In the genomic region with DNA sequence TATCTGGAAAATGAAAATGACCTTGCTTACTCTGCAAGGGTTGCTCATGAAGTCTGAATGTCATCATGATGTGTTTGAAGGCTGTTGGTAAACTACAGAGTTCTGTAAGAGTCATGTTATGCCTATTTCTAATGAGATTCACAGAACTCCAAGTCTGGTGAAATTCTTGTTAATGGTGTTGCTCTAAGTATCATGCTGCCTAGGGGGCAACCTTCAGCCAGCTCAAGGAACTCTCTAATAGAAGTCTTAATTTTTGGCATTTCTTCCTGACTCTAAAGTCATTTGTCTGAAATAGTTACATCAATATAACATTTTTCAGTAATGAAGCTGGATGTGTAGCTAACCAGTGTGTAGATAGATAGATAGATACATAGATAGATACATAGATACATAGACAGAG, we compare ENCODE assay signal across 24 cellular contexts.
DNase-seq lines count a peak whose midpoint lies in the region; TF ChIP-seq lines count a peak whose summit lies in the region.
"Had no signal": no experiment of that assay in that cellular context is flagged by ENCODE, and none has a peak within 500 bp of the region (broad histone marks: within the 10 kb centered on the region; RNA-seq: fewer than 3 reads in every experiment).

No MANE protein-coding gene starts in this region.

- H3K36me3 ChIP-seq in A673 (ENCODE audit: insufficient read depth, low read length, poor library complexity, severe bottlenecking) (no peaks in the 10 kb centered on the region), brain microvascular endothelial cell (replicated peaks) (no peaks in the 10 kb centered on the region), osteoblast (ENCODE audit: insufficient read depth, low read length) (no peaks in the 10 kb centered on the region), adrenal gland (replicated peaks in 1 of 2) (no peaks in the 10 kb centered on the region)
- H3K36me3 ChIP-seq in effector memory CD4-positive, alpha-beta T cell (ENCODE audit: control insufficient read depth, insufficient read depth, low read length), result no peaks in the 10 kb centered on the region
- H3K36me3 ChIP-seq: BLaER1, gastrocnemius medialis had no signal

- H3K4me3 ChIP-seq in A673 (ENCODE audit: low read depth, low read length, poor library complexity, severe bottlenecking) (no peak overlapping the region), brain microvascular endothelial cell (ENCODE audit: low read depth, low read length) (no peak overlapping the region), osteoblast (ENCODE audit: insufficient read depth, low read length) (peak overlapping the region; percentile 15), adrenal gland (no peak overlapping the region)
- no peak overlapping the region for H3K4me3 ChIP-seq in effector memory CD4-positive, alpha-beta T cell (ENCODE audit: insufficient read depth, low read depth, low read length, poor library complexity, severe bottlenecking)
- H3K4me3 ChIP-seq: BLaER1, dorsolateral prefrontal cortex, gastrocnemius medialis, psoas muscle, smooth muscle cell had no signal

- H3K4me1 ChIP-seq in A673 (ENCODE audit: insufficient read depth, low read length, poor library complexity, severe bottlenecking), result no peaks in the 10 kb centered on the region
- peaks cover 6% of the 10 kb centered on the region for H3K4me1 ChIP-seq in osteoblast (ENCODE audit: insufficient read depth, low read length)
- H3K4me1 ChIP-seq in adrenal gland (replicated peaks in 1 of 2), result no peaks in the 10 kb centered on the region
- H3K4me1 ChIP-seq in effector memory CD4-positive, alpha-beta T cell (ENCODE audit: control insufficient read depth, insufficient read depth, low read length, poor library complexity, severe bottlenecking), result no peaks in the 10 kb centered on the region
- H3K4me1 ChIP-seq: BLaER1, Caco-2, gastrocnemius medialis, psoas muscle had no signal

- intact Hi-C loops in A673 (cut with micrococcal nuclease; ENCODE audit: unreplicated experiment) (no loop called here), adrenal gland (cut with DNase I) (no loop called here)

- in situ Hi-C loops in brain microvascular endothelial cell (cut with HindIII; ENCODE audit: low pct_ligation_motif_present, low sequenced_read_pairs), result no loop called here

- no peaks in the 10 kb centered on the region for H3K79me2 ChIP-seq in osteoblast (ENCODE audit: insufficient read depth, low read length)

- H3K27me3 ChIP-seq in A673 (replicated peaks; ENCODE audit: insufficient read depth, low read depth, low read length, poor library complexity), result no peaks in the 10 kb centered on the region
- no peaks in the 10 kb centered on the region for H3K27me3 ChIP-seq in brain microvascular endothelial cell (replicated peaks)
- no peaks in the 10 kb centered on the region for H3K27me3 ChIP-seq in osteoblast (ENCODE audit: insufficient read depth, low read length)
- H3K27me3 ChIP-seq in adrenal gland, result no peaks in the 10 kb centered on the region
- no peaks in the 10 kb centered on the region for H3K27me3 ChIP-seq in effector memory CD4-positive, alpha-beta T cell (replicated peaks; ENCODE audit: control insufficient read depth, insufficient read depth, low read length, poor library complexity, severe bottlenecking)
- H3K27me3 ChIP-seq: BLaER1, dorsolateral prefrontal cortex, gastrocnemius medialis had no signal

- CTCF ChIA-PET in A673 (lab: Charles Lee), result no interaction called here

- no peak overlapping the region for H2AFZ ChIP-seq in osteoblast (ENCODE audit: low read length)

- POLR2A ChIA-PET in A673 (lab: Charles Lee; ENCODE audit: low non-redundant PET), result interaction anchor here (0.6 kb wide), 1 partner anchor 789 kb away, joined by 4 read pairs; no protein-coding TSS in a partner anchor

- TF ChIP-seq CTCF in A673 (conservative IDR thresholded peaks at IDR 0.05; ENCODE audit: low read depth, low read length), result peak; percentile 35; the same call in 1 of the 2 replicates
- peak; percentile 45 for TF ChIP-seq CTCF in brain microvascular endothelial cell (IDR thresholded peaks at IDR 0.05; ENCODE audit: low read depth, low read length, missing control alignments)
- TF ChIP-seq CTCF in osteoblast (IDR thresholded peaks at IDR 0.05; ENCODE audit: extremely low read depth, low read depth, low read length), result peak; percentile 5
- no peak for TF ChIP-seq CTCF in adrenal gland (IDR thresholded peaks at IDR 0.05)

- H3K27ac ChIP-seq in A673 (ENCODE audit: low read depth, low read length, poor library complexity, severe bottlenecking) (no peak overlapping the region), brain microvascular endothelial cell (no peak overlapping the region), osteoblast (ENCODE audit: low read depth, low read length) (no peak overlapping the region), adrenal gland (no peak overlapping the region)
- H3K27ac ChIP-seq in effector memory CD4-positive, alpha-beta T cell (ENCODE audit: insufficient read depth, low read length, poor library complexity, severe bottlenecking), result no peak overlapping the region
- H3K27ac ChIP-seq: BLaER1, dorsolateral prefrontal cortex, epithelial cell of prostate, gastrocnemius medialis, psoas muscle had no signal

- no peak for TF ChIP-seq POLR2A in adrenal gland (IDR thresholded peaks at IDR 0.05)

- H3K9me3 ChIP-seq in A673 (ENCODE audit: low read depth, low read length, poor library complexity, severe bottlenecking), result no peaks in the 10 kb centered on the region
- no peaks in the 10 kb centered on the region for H3K9me3 ChIP-seq in osteoblast (ENCODE audit: low read depth, low read length)
- H3K9me3 ChIP-seq in adrenal gland (replicated peaks in 1 of 3), result no peaks in the 10 kb centered on the region
- no peaks in the 10 kb centered on the region for H3K9me3 ChIP-seq in effector memory CD4-positive, alpha-beta T cell (ENCODE audit: control insufficient read depth, low read length)
- H3K9me3 ChIP-seq: BLaER1, Caco-2, gastrocnemius medialis, psoas muscle, SK-N-SH had no signal

- H3K4me2 ChIP-seq in osteoblast (ENCODE audit: insufficient read depth, low read length), result peak overlapping the region; percentile 38
- H3K4me2 ChIP-seq: BLaER1, SK-N-SH had no signal

- no peaks in the 10 kb centered on the region for H4K20me1 ChIP-seq in osteoblast (ENCODE audit: insufficient read depth, low read length)
- H4K20me1 ChIP-seq: BLaER1 had no signal

- BruUV-seq in A673 (replicated peaks; lab: Mats Ljungman, UMichigan), result no TSS peak

- DNase-seq in A673 (ENCODE audit: low spot score) (no peak), NCI-H69 (lab: John Stamatoyannopoulos, UW) (peak; percentile 32), brain microvascular endothelial cell (no peak), osteoblast (ENCODE audit: insufficient read length, low spot score, missing footprints) (no peak), adrenal gland (no peak), D341Med (ENCODE audit: low spot score) (no peak), COR-L47 (lab: John Stamatoyannopoulos, UW) (no peak)
- no peak for DNase-seq in effector memory CD4-positive, alpha-beta T cell
- DNase-seq: Caco-2; caudate nucleus; dorsolateral prefrontal cortex; gastrocnemius medialis; hippocampal formation; Karpas-422; NCI-H1105 treated with DMSO at 0.1 percent for 48 hours; NCI-H2081; NCI-H446; psoas muscle; SK-N-SH; stimulated activated naive CD4-positive, alpha-beta T cell; T-helper 2 cell had no signal

Comparison
In these comparisons a context has a peak if more than half of its experiments do, and no peak if none do; other contexts are left out.
1. CTCF ChIP-seq: peak in A673 (single experiment), brain microvascular endothelial cell (single experiment) and osteoblast (single experiment); none in adrenal gland (0 of 6).